Comparison of ENCODE assay signal across 19 cellular contexts in genomic region chr13:103568314-103568713, GRCh38.
"Had no signal": no experiment of that assay in that cellular context is flagged by ENCODE, and none has a peak within 500 bp of the region (broad histone marks: within the 10 kb centered on the region; RNA-seq: fewer than 3 reads in every experiment).

No MANE protein-coding gene starts in this region.

- H3K27me3 ChIP-seq: adrenal gland, breast epithelium, colonic mucosa, esophagus muscularis mucosa, gastrocnemius medialis, left lung, transverse colon had no signal

- H3K4me1 ChIP-seq: adrenal gland, breast epithelium, colonic mucosa, esophagus muscularis mucosa, gastrocnemius medialis, left lung, transverse colon had no signal

- H3K27ac ChIP-seq: adrenal gland, breast epithelium, colonic mucosa, esophagus muscularis mucosa, gastrocnemius medialis, left lung, transverse colon had no signal

- H3K9me3 ChIP-seq: colonic mucosa, gastrocnemius medialis had no signal

- ATAC-seq: activated T-helper 17 cell treated with anti-CD3 and anti-CD28 coated beads, Interleukin-2, amount 50 U/mL, for 72 hours; gastrocnemius medialis; left lung; sciatic nerve; stimulated activated naive B cell treated with anti-CD40 and anti-IgM and Interleukin-4, amounts not matched to agents 10 μg/mL and 1 μg/mL and 100 μg/mL, for 72 hours had no signal

- H3K36me3 ChIP-seq: adrenal gland, breast epithelium, colonic mucosa, esophagus muscularis mucosa, gastrocnemius medialis, left lung, transverse colon had no signal

- DNase-seq: activated CD4-positive, alpha-beta T cell treated with anti-CD3 and anti-CD28 coated beads for 1 hour; activated CD4-positive, alpha-beta T cell treated with anti-CD3 and anti-CD28 coated beads, Interleukin-2, amount 50 U/mL, for 1 hour; activated naive CD4-positive, alpha-beta T cell; activated T-cell treated with anti-CD3 and anti-CD28 coated beads, Interleukin-2, amount 50 U/mL, for 1 hour; adrenal gland; colonic mucosa; gastrocnemius medialis; hippocampal formation; kidney glomerular epithelial cell; left lung; naive B cell; small intestine; stimulated activated naive B cell treated with anti-CD40 and anti-IgM and Interleukin-4, amounts not matched to agents 10 μg/mL and 1 μg/mL and 100 μg/mL, for 72 hours; transverse colon had no signal

- H3K4me3 ChIP-seq: adrenal gland, breast epithelium, colonic mucosa, esophagus muscularis mucosa, gastrocnemius medialis, left lung, lung, transverse colon had no signal
